Comparison of ENCODE assay signal across 16 cellular contexts in genomic region chr19:710767-711166, GRCh38. TPM values are rescaled to one million over a fixed set of nuclear protein-coding genes. Genes with fewer than 3 reads are reported as not detected.
DNase-seq lines count a peak whose midpoint lies in the region; ATAC-seq and TF ChIP-seq lines count a peak whose summit lies in the region.
"Had no signal": no experiment of that assay in that cellular context is flagged by ENCODE, and none has a peak within 500 bp of the region (broad histone marks: within the 10 kb centered on the region; RNA-seq: fewer than 3 reads in every experiment).

No MANE protein-coding gene starts in this region.

- H3K27me3 ChIP-seq in BLaER1 (no peaks in the 10 kb centered on the region), WERI-Rb-1 (ENCODE audit: insufficient read depth, low read depth, severe bottlenecking) (no peaks in the 10 kb centered on the region), smooth muscle cell (ENCODE audit: low read depth) (no peaks in the 10 kb centered on the region)

- H3F3A ChIP-seq in smooth muscle cell (ENCODE audit: low read depth), result no peaks in the 10 kb centered on the region

- intact Hi-C loops in left ventricle myocardium superior (cut with micrococcal nuclease), result no loop called here

- H3K9me3 ChIP-seq in BLaER1, result peaks cover 11% of the 10 kb centered on the region
- H3K9me3 ChIP-seq in WERI-Rb-1 (ENCODE audit: severe bottlenecking), result no peaks in the 10 kb centered on the region
- H3K9me3 ChIP-seq in smooth muscle cell (replicated peaks; ENCODE audit: low read depth), result no peaks in the 10 kb centered on the region
- H3K9me3 ChIP-seq: SJCRH30 had no signal

- TF ChIP-seq CTCF in WERI-Rb-1 (IDR thresholded peaks at IDR 0.05; ENCODE audit: low read depth, low read length) (no peak), smooth muscle cell (IDR thresholded peaks at IDR 0.05; ENCODE audit: borderline replicate concordance, insufficient read depth, poor library complexity, severe bottlenecking) (no peak)

- H3K9ac ChIP-seq in BLaER1 (peak overlapping the region; percentile 88), smooth muscle cell (ENCODE audit: low read depth) (no peak overlapping the region)

- peaks cover 10% of the 10 kb centered on the region for H3K79me2 ChIP-seq in smooth muscle cell (ENCODE audit: low read depth)

- no peak overlapping the region for H2AFZ ChIP-seq in smooth muscle cell (ENCODE audit: low read depth)

- H3K27ac ChIP-seq in BLaER1 (peak overlapping the region; percentile 91), WERI-Rb-1 (peak overlapping the region; percentile 89), smooth muscle cell (ENCODE audit: low read depth) (no peak overlapping the region)
- H3K27ac ChIP-seq: SJCRH30 had no signal

- DNase-seq in WERI-Rb-1 (peak; percentile 46), left ventricle myocardium superior (peak; percentile 51), retina (peak; percentile 54), NCI-H1092 treated with DMSO at 0.1 percent for 48 hours (lab: John Stamatoyannopoulos, UW) (no peak), smooth muscle cell (lab: John Stamatoyannopoulos, UW; ENCODE audit: unreplicated experiment) (no peak), UCSD-AML1 (lab: John Stamatoyannopoulos, UW; ENCODE audit: unreplicated experiment) (no peak)
- DNase-seq: activated T-cell treated with anti-CD3 and anti-CD28 coated beads for 4 hours, EL, mucosa of descending colon, NCI-H1105, NCI-H774, SJCRH30 had no signal

- peaks cover 23% of the 10 kb centered on the region for H3K36me3 ChIP-seq in BLaER1
- H3K36me3 ChIP-seq in WERI-Rb-1, result peaks cover 10% of the 10 kb centered on the region
- H3K36me3 ChIP-seq in smooth muscle cell (ENCODE audit: low read depth), result no peaks in the 10 kb centered on the region
- H3K36me3 ChIP-seq: SJCRH30 had no signal

- H3K4me1 ChIP-seq in BLaER1 (peaks cover 49% of the 10 kb centered on the region), smooth muscle cell (ENCODE audit: low read depth) (peaks cover 15% of the 10 kb centered on the region)
- H3K4me1 ChIP-seq: SJCRH30 had no signal

- peak; percentile 16 for ATAC-seq in left ventricle myocardium superior
- ATAC-seq in GM21786 (IDR thresholded peaks at IDR 0.05; ENCODE audit: unreplicated experiment), result no peak
- ATAC-seq: HCT116 had no signal

- H4K20me1 ChIP-seq in BLaER1, result peaks cover 46% of the 10 kb centered on the region
- peaks cover 11% of the 10 kb centered on the region for H4K20me1 ChIP-seq in smooth muscle cell (ENCODE audit: low read depth)

- peak overlapping the region; percentile 94 for H3K4me3 ChIP-seq in BLaER1
- H3K4me3 ChIP-seq in WERI-Rb-1 (ENCODE audit: low read depth, low read length), result peak overlapping the region; percentile 85
- no peak overlapping the region for H3K4me3 ChIP-seq in smooth muscle cell
- H3K4me3 ChIP-seq: mucosa of descending colon had no signal

- H3K4me2 ChIP-seq in BLaER1, result peak overlapping the region; percentile 100
- no peak overlapping the region for H3K4me2 ChIP-seq in smooth muscle cell

- 83% methylated on average over 20 of the region's 21 CpGs for WGBS in smooth muscle cell (ENCODE audit: low lambda C conversion rate)

RNA-seq across cellular contexts. Expression of gene PALM, which starts 2.0 kb away (rescaled TPM):
- 30.1 TPM for total RNA-seq in left ventricle myocardium superior
- total RNA-seq in smooth muscle cell, result 11.1 and 17.1 TPM in 2 replicates
- polyA plus RNA-seq in smooth muscle cell, result 16.6 and 21.3 TPM in 2 replicates

RNA-seq across cellular contexts. Expression of gene PRSS57, which starts 15.5 kb away (rescaled TPM):
- total RNA-seq in left ventricle myocardium superior (not detected), smooth muscle cell (not detected in 2 replicates)
- polyA plus RNA-seq in smooth muscle cell, result not detected in 2 replicates
- total RNA-seq: bronchial epithelial cell, mucosa of descending colon, SJCRH30 had no signal

RNA-seq across cellular contexts. Expression of gene FSTL3, which starts 34.6 kb away (rescaled TPM):
- total RNA-seq in left ventricle myocardium superior (24.6 TPM), smooth muscle cell (117 and 132 TPM in 2 replicates)
- 153 and 172 TPM in 2 replicates for polyA plus RNA-seq in smooth muscle cell

RNA-seq across cellular contexts. Expression of gene MISP, which starts 40.1 kb away (rescaled TPM):
- total RNA-seq in left ventricle myocardium superior, result not detected
- total RNA-seq in smooth muscle cell, result 1.7 and 10.2 TPM in 2 replicates
- 1.2 and 8.0 TPM in 2 replicates for polyA plus RNA-seq in smooth muscle cell

RNA-seq across cellular contexts. Expression of gene RNF126, which starts 47.8 kb away (rescaled TPM):
- total RNA-seq in left ventricle myocardium superior, result 24.4 TPM
- total RNA-seq in smooth muscle cell, result 19.8 and 24.6 TPM in 2 replicates
- 55.7 and 60.4 TPM in 2 replicates for polyA plus RNA-seq in smooth muscle cell

Comparison
In these comparisons a context has a peak if more than half of its experiments do, and no peak if none do; other contexts are left out.
1. DNase-seq: peak in WERI-Rb-1 (single experiment), left ventricle myocardium superior (single experiment) and retina (single experiment); none in NCI-H1092 treated with DMSO at 0.1 percent for 48 hours (single experiment), smooth muscle cell (single experiment) and UCSD-AML1 (single experiment).